ENCODE assay signal across 9 cellular contexts in genomic region chr3:25820372-25820771, GRCh38. TPM values are rescaled to one million over a fixed set of nuclear protein-coding genes. Genes with fewer than 3 reads are reported as not detected.
DNase-seq lines count a peak whose midpoint lies in the region; ATAC-seq and TF ChIP-seq lines count a peak whose summit lies in the region.
"Had no signal": no experiment of that assay in that cellular context is flagged by ENCODE, and none has a peak within 500 bp of the region (broad histone marks: within the 10 kb centered on the region; RNA-seq: fewer than 3 reads in every experiment).

No MANE protein-coding gene starts in this region.

- H4K20me1 ChIP-seq in fibroblast of lung (ENCODE audit: control insufficient read depth, extremely low read depth, insufficient read depth, low read length): no peaks in the 10 kb centered on the region

- H3K4me1 ChIP-seq in NT2/D1 (ENCODE audit: insufficient read depth, insufficient read length): no peaks in the 10 kb centered on the region
- H3K4me1 ChIP-seq in fibroblast of lung (ENCODE audit: control insufficient read depth, extremely low read depth, insufficient read depth, low read length): peaks cover 8% of the 10 kb centered on the region

- H3K79me2 ChIP-seq in fibroblast of lung (ENCODE audit: control insufficient read depth, insufficient read depth, low read length): no peaks in the 10 kb centered on the region

- ATAC-seq in GM21737 (IDR thresholded peaks at IDR 0.05; ENCODE audit: unreplicated experiment) (no peak), GM19452 (IDR thresholded peaks at IDR 0.05; ENCODE audit: unreplicated experiment) (no peak)

- no peak overlapping the region for H2AFZ ChIP-seq in fibroblast of lung (ENCODE audit: low read length)

- peak; percentile 0 for DNase-seq in DMS53 (lab: John Stamatoyannopoulos, UW)
- no peak for DNase-seq in DMS53 treated with DMSO at 0.1 percent for 48 hours (lab: John Stamatoyannopoulos, UW; ENCODE audit: unreplicated experiment)
- peak; percentile 57 for DNase-seq in NT2/D1 (ENCODE audit: low read depth, low spot score)
- DNase-seq in fibroblast of lung (ENCODE audit: low read depth in 2 of 2): peak; percentile 98 to 99
- peak; percentile 98 for DNase-seq in retinal pigment epithelial cell (ENCODE audit: low read depth)
- no peak for DNase-seq in UCSD-AML1 (lab: John Stamatoyannopoulos, UW; ENCODE audit: unreplicated experiment)
- DNase-seq: 8988T had no signal

- H3K27ac ChIP-seq in fibroblast of lung (ENCODE audit: insufficient read depth, low read length): peak overlapping the region; percentile 50

- H3K36me3 ChIP-seq in NT2/D1 (ENCODE audit: insufficient read depth, insufficient read length, low read length): no peaks in the 10 kb centered on the region
- H3K36me3 ChIP-seq in fibroblast of lung (ENCODE audit: control insufficient read depth, insufficient read depth, low read length): no peaks in the 10 kb centered on the region

- no peak for TF ChIP-seq CTCF in fibroblast of lung (conservative IDR thresholded peaks at IDR 0.05 in 1 of 2, IDR thresholded peaks at IDR 0.05 in 1 of 2; ENCODE audit: low read depth in 1 of 2, low read length in 2 of 2)
- no peak for TF ChIP-seq CTCF in retinal pigment epithelial cell (conservative IDR thresholded peaks at IDR 0.05; ENCODE audit: low read depth, low read length)

- H3K4me3 ChIP-seq in NT2/D1 (ENCODE audit: insufficient read length, low read depth) (no peak overlapping the region), fibroblast of lung (replicated peaks in 1 of 4; ENCODE audit: control extremely low read depth in 1 of 4, insufficient read depth in 1 of 4, low read depth in 3 of 4, low read length in 4 of 4) (no peak overlapping the region), retinal pigment epithelial cell (ENCODE audit: low read length) (no peak overlapping the region)

- H3K9ac ChIP-seq in NT2/D1 (ENCODE audit: insufficient read length, low read depth): no peak overlapping the region
- H3K9ac ChIP-seq in fibroblast of lung (ENCODE audit: insufficient read depth, low read length): no peak overlapping the region

- peak overlapping the region; percentile 46 for H3K4me2 ChIP-seq in fibroblast of lung (ENCODE audit: extremely low read depth, insufficient read depth, low read length)

- no peaks in the 10 kb centered on the region for H3K27me3 ChIP-seq in NT2/D1 (ENCODE audit: insufficient read depth, insufficient read length)
- no peaks in the 10 kb centered on the region for H3K27me3 ChIP-seq in fibroblast of lung (ENCODE audit: control insufficient read depth, insufficient read depth, low read length)

- no peaks in the 10 kb centered on the region for H3K9me3 ChIP-seq in NT2/D1 (ENCODE audit: insufficient read depth, low read length)
- no peaks in the 10 kb centered on the region for H3K9me3 ChIP-seq in fibroblast of lung (ENCODE audit: control insufficient read depth, insufficient read depth, low read depth, low read length)

RNA-seq across cellular contexts. Expression of gene OXSM, which starts 30.5 kb away (rescaled TPM):
- 9.5 and 9.9 TPM in 2 replicates for total RNA-seq in fibroblast of lung
- polyA plus RNA-seq in fibroblast of lung: 9.6 and 14.9 TPM in 2 replicates
- polyA plus RNA-seq in fibroblast of lung (2012): 7.4 and 8.6 TPM in 2 replicates
- polyA minus RNA-seq in fibroblast of lung (ENCODE audit: low replicate concordance): not detected in 2 replicates

RNA-seq across cellular contexts. Expression of gene NGLY1, which starts 37.1 kb away (rescaled TPM):
- total RNA-seq in fibroblast of lung: 32.1 and 34.0 TPM in 2 replicates
- 10.8 and 11.6 TPM in 2 replicates for polyA plus RNA-seq in fibroblast of lung
- 14.9 and 16.8 TPM in 2 replicates for polyA plus RNA-seq in fibroblast of lung (2012)
- 1.7 and 2.9 TPM in 2 replicates for polyA minus RNA-seq in fibroblast of lung (ENCODE audit: low replicate concordance)

Comparison
In these comparisons a context has a peak if more than half of its experiments do, and no peak if none do; other contexts are left out.
1. DNase-seq: peak in DMS53 (single experiment), NT2/D1 (single experiment), fibroblast of lung (2 of 2) and retinal pigment epithelial cell (single experiment); none in DMS53 treated with DMSO at 0.1 percent for 48 hours (single experiment) and UCSD-AML1 (single experiment).